Comparison of ENCODE assay signal across 11 cellular contexts in genomic region chr12:104733717-104734175, GRCh38.
DNase-seq lines count a peak whose midpoint lies in the region; ATAC-seq and TF ChIP-seq lines count a peak whose summit lies in the region.
"Had no signal": no experiment of that assay in that cellular context is flagged by ENCODE, and none has a peak within 500 bp of the region (broad histone marks: within the 10 kb centered on the region; RNA-seq: fewer than 3 reads in every experiment).

No MANE protein-coding gene starts in this region.

- no peak overlapping the region for H2AK9ac ChIP-seq in IMR-90 (replicated peaks; ENCODE audit: low read depth, low read length, poor library complexity)

- POLR2A ChIA-PET in IMR-90 (lab: Charles Lee; ENCODE audit: unreplicated experiment), result no interaction called here

- H4K20me1 ChIP-seq in IMR-90 (ENCODE audit: insufficient read depth, low read length), result no peaks in the 10 kb centered on the region
- no peaks in the 10 kb centered on the region for H4K20me1 ChIP-seq in osteoblast (ENCODE audit: insufficient read depth, low read length)

- H3K4me1 ChIP-seq in IMR-90 (ENCODE audit: control insufficient read depth, insufficient read depth, low read length) (no peaks in the 10 kb centered on the region; the same call in 1 of the 2 replicates), osteoblast (ENCODE audit: insufficient read depth, low read length) (peaks cover 10% of the 10 kb centered on the region), gastroesophageal sphincter (no peaks in the 10 kb centered on the region)

- H2AK5ac ChIP-seq in IMR-90 (ENCODE audit: low read depth, low read length), result no peak overlapping the region

- dilution Hi-C loops in IMR-90 (cut with HindIII; ENCODE audit: low sequenced_read_pairs, unreplicated experiment), result no loop called here

- in situ Hi-C loops in IMR-90 (cut with MboI; ENCODE audit: low sequenced_read_pairs), result no loop called here

- no peak for TF ChIP-seq EP300 in gastroesophageal sphincter (IDR thresholded peaks at IDR 0.05)

- no peak for ATAC-seq in IMR-90 (ENCODE audit: low read depth)
- ATAC-seq in gastroesophageal sphincter, result no peak
- ATAC-seq: sciatic nerve had no signal

- no peak overlapping the region for H3K4ac ChIP-seq in IMR-90 (ENCODE audit: low read depth, low read length)

- BruUV-seq in IMR-90 (replicated peaks; lab: Mats Ljungman, UMichigan), result no TSS peak

- H2AFZ ChIP-seq in IMR-90 (replicated peaks; ENCODE audit: low read length, poor library complexity) (no peak overlapping the region), osteoblast (ENCODE audit: low read length) (no peak overlapping the region)
- H2AFZ ChIP-seq: hepatocyte had no signal

- CTCF ChIA-PET in IMR-90 (lab: Yijun Ruan, JAX), result no interaction called here

- DNase-seq in activated CD4-positive, alpha-beta T cell treated with anti-CD3 and anti-CD28 coated beads for 48 hours, result peak; percentile 61
- no peak for DNase-seq in activated CD4-positive, alpha-beta T cell treated with anti-CD3 and anti-CD28 coated beads for 1 hour
- DNase-seq in IMR-90 (no peak), osteoblast (ENCODE audit: insufficient read length, low spot score, missing footprints) (no peak), C1 segment of cervical spinal cord (lab: John Stamatoyannopoulos, UW) (no peak), foreskin melanocyte (no peak)
- peak; percentile 16 for DNase-seq in activated T-helper 2 cell treated with anti-CD3 and anti-CD28 coated beads, Interferon-gamma antibody, Interleukin-2, Interleukin-4, amounts not matched to agents 10 μg/mL and 5 μg/mL and 100 μg/mL, durations not matched to agents 14 hours and 24 hours and 36 hours (ENCODE audit: low spot score)

- no peaks in the 10 kb centered on the region for H3K79me1 ChIP-seq in IMR-90 (ENCODE audit: low read depth in 1 of 2, low read length in 2 of 2)

- H3K9me3 ChIP-seq in IMR-90 (ENCODE audit: control insufficient read depth, insufficient read depth, low read length) (no peaks in the 10 kb centered on the region), osteoblast (ENCODE audit: low read depth, low read length) (no peaks in the 10 kb centered on the region), gastroesophageal sphincter (no peaks in the 10 kb centered on the region)

- TF ChIP-seq POLR2A in IMR-90 (IDR thresholded peaks at IDR 0.05; ENCODE audit: low read depth, low read length), result no peak
- TF ChIP-seq POLR2A in gastroesophageal sphincter (IDR thresholded peaks at IDR 0.05), result no peak

- no CpG with 5 or more reads among the region's 6 CpGs for WGBS in IMR-90 (ENCODE audit: extremely low coverage in 2 of 2, insufficient read length in 1 of 2), 2 experiments
- WGBS in gastroesophageal sphincter (ENCODE audit: low coverage in 1 of 2), 2 donors, result 89% methylated on average over 3 of the region's 6 CpGs; no CpG with 5 or more reads in 1 of the 2 donors

- H3K36me3 ChIP-seq in IMR-90 (ENCODE audit: control insufficient read depth, insufficient read depth, low read length) (no peaks in the 10 kb centered on the region), osteoblast (ENCODE audit: insufficient read depth, low read length) (no peaks in the 10 kb centered on the region), gastroesophageal sphincter (no peaks in the 10 kb centered on the region)

- no peaks in the 10 kb centered on the region for H3K27me3 Mint-ChIP-seq in activated T-helper 2 cell treated with anti-CD3 and anti-CD28 coated beads, Interferon-gamma antibody, Interleukin-2, Interleukin-4, amounts not matched to agents 10 μg/mL and 5 μg/mL and 100 μg/mL, durations not matched to agents 14 hours and 24 hours and 36 hours (ENCODE audit: low read depth)

- H3K9me3 Mint-ChIP-seq in activated T-helper 2 cell treated with anti-CD3 and anti-CD28 coated beads, Interferon-gamma antibody, Interleukin-2, Interleukin-4, amounts not matched to agents 10 μg/mL and 5 μg/mL and 100 μg/mL, durations not matched to agents 14 hours and 24 hours and 36 hours, result no peaks in the 10 kb centered on the region
- H3K9me3 Mint-ChIP-seq: CD8-positive, alpha-beta memory T cell had no signal

- no peak overlapping the region for H4K5ac ChIP-seq in IMR-90 (ENCODE audit: low read depth, low read length)

- H3K14ac ChIP-seq in IMR-90 (replicated peaks; ENCODE audit: low read depth, low read length), result no peak overlapping the region

- no peak overlapping the region for H2BK15ac ChIP-seq in IMR-90 (ENCODE audit: low read depth, low read length)

- no peak overlapping the region for H3K23ac ChIP-seq in IMR-90 (ENCODE audit: low read depth, low read length)

- no peak overlapping the region for H2BK20ac ChIP-seq in IMR-90 (ENCODE audit: low read depth, low read length)

- H3K4me2 ChIP-seq in IMR-90 (ENCODE audit: low read depth, low read length) (no peak overlapping the region), osteoblast (ENCODE audit: insufficient read depth, low read length) (no peak overlapping the region)
- H3K4me2 ChIP-seq: hepatocyte had no signal

- peaks cover 3% of the 10 kb centered on the region; the same call in 1 of the 2 replicates for H3K9me1 ChIP-seq in IMR-90 (ENCODE audit: insufficient read depth, low read length)

- H3K9ac ChIP-seq in IMR-90 (ENCODE audit: low read depth, low read length), result no peak overlapping the region

- no peak overlapping the region for H4K8ac ChIP-seq in IMR-90 (ENCODE audit: low read depth in 2 of 2, low read length in 2 of 2)

- H3K4me1 Mint-ChIP-seq in activated T-helper 2 cell treated with anti-CD3 and anti-CD28 coated beads, Interferon-gamma antibody, Interleukin-2, Interleukin-4, amounts not matched to agents 10 μg/mL and 5 μg/mL and 100 μg/mL, durations not matched to agents 14 hours and 24 hours and 36 hours (ENCODE audit: low read depth), result peaks cover 62% of the 10 kb centered on the region

- peaks cover 31% of the 10 kb centered on the region for H3K27me3 ChIP-seq in IMR-90 (ENCODE audit: control insufficient read depth, insufficient read depth, low read length)
- no peaks in the 10 kb centered on the region for H3K27me3 ChIP-seq in osteoblast (ENCODE audit: insufficient read depth, low read length)
- no peaks in the 10 kb centered on the region for H3K27me3 ChIP-seq in gastroesophageal sphincter
- H3K27me3 ChIP-seq: hepatocyte had no signal

- no peak overlapping the region for H2BK120ac ChIP-seq in IMR-90 (ENCODE audit: low read depth, low read length)

- H3K27ac ChIP-seq in IMR-90 (ENCODE audit: insufficient read depth, low read length) (no peak overlapping the region), osteoblast (ENCODE audit: low read depth, low read length) (no peak overlapping the region), gastroesophageal sphincter (no peak overlapping the region)
- H3K27ac ChIP-seq: hepatocyte had no signal

- H3K27ac Mint-ChIP-seq in activated T-helper 2 cell treated with anti-CD3 and anti-CD28 coated beads, Interferon-gamma antibody, Interleukin-2, Interleukin-4, amounts not matched to agents 10 μg/mL and 5 μg/mL and 100 μg/mL, durations not matched to agents 14 hours and 24 hours and 36 hours, result no peak overlapping the region

- H3K4me3 ChIP-seq in IMR-90 (ENCODE audit: insufficient read depth, low read depth, low read length), result no peak overlapping the region
- H3K4me3 ChIP-seq in osteoblast (ENCODE audit: insufficient read depth, low read length), result no peak overlapping the region
- H3K4me3 ChIP-seq in gastroesophageal sphincter, result no peak overlapping the region
- H3K4me3 ChIP-seq: hepatocyte had no signal

- intact Hi-C loops in IMR-90 (cut with micrococcal nuclease), result no loop called here
- intact Hi-C loops in activated T-helper 2 cell treated with anti-CD3 and anti-CD28 coated beads, Interferon-gamma antibody, Interleukin-2, Interleukin-4, amounts not matched to agents 10 μg/mL and 5 μg/mL and 100 μg/mL, durations not matched to agents 14 hours and 24 hours and 36 hours (cut with micrococcal nuclease), result loop anchor here (2.0 kb wide), 1 partner anchor 13 kb away; no protein-coding TSS in a partner anchor

- H3K36me3 Mint-ChIP-seq in activated T-helper 2 cell treated with anti-CD3 and anti-CD28 coated beads, Interferon-gamma antibody, Interleukin-2, Interleukin-4, amounts not matched to agents 10 μg/mL and 5 μg/mL and 100 μg/mL, durations not matched to agents 14 hours and 24 hours and 36 hours (ENCODE audit: low read depth), result peaks cover 2% of the 10 kb centered on the region

- no peak overlapping the region for H3K56ac ChIP-seq in IMR-90 (ENCODE audit: extremely low read depth, insufficient read depth, low read length)

- no peaks in the 10 kb centered on the region for H3K79me2 ChIP-seq in osteoblast (ENCODE audit: insufficient read depth, low read length)
- H3K79me2 ChIP-seq: hepatocyte had no signal

- H2BK5ac ChIP-seq in IMR-90 (ENCODE audit: low read depth, low read length, poor library complexity, severe bottlenecking), result no peak overlapping the region

- peak; percentile 18; the same call in 1 of the 2 replicates for TF ChIP-seq RAD21 in IMR-90 (IDR thresholded peaks at IDR 0.05; ENCODE audit: low read length)

- no peak overlapping the region for H3K4me3 Mint-ChIP-seq in activated T-helper 2 cell treated with anti-CD3 and anti-CD28 coated beads, Interferon-gamma antibody, Interleukin-2, Interleukin-4, amounts not matched to agents 10 μg/mL and 5 μg/mL and 100 μg/mL, durations not matched to agents 14 hours and 24 hours and 36 hours (ENCODE audit: low read depth)

- no peak overlapping the region for H4K91ac ChIP-seq in IMR-90 (ENCODE audit: insufficient read depth, low read depth, low read length)

- TF ChIP-seq CTCF in IMR-90 (conservative IDR thresholded peaks at IDR 0.05; ENCODE audit: low read depth, low read length), result peak; percentile 16; the same call in 1 of the 2 replicates
- peak; percentile 21 for TF ChIP-seq CTCF in osteoblast (IDR thresholded peaks at IDR 0.05; ENCODE audit: extremely low read depth, low read depth, low read length)
- TF ChIP-seq CTCF in gastroesophageal sphincter (IDR thresholded peaks at IDR 0.05), result no peak

- H3K18ac ChIP-seq in IMR-90 (ENCODE audit: low read depth, low read length), result no peak overlapping the region

TF ChIP-seq in IMR-90, 13 proteins besides CTCF, POLR2A, EP300 and RAD21:
- TF ChIP-seq MXI1 (IDR thresholded peaks at IDR 0.05; ENCODE audit: borderline replicate concordance, low read depth, low read length), result no peak
- TF ChIP-seq SMC3 (IDR thresholded peaks at IDR 0.05; ENCODE audit: low read depth, low read length), result peak; percentile 19; the same call in 1 of the 2 replicates
- TF ChIP-seq NFE2L2 (IDR thresholded peaks at IDR 0.05; ENCODE audit: low read depth, low read length), result no peak
- TF ChIP-seq RCOR1 (IDR thresholded peaks at IDR 0.05; ENCODE audit: insufficient replicate concordance, low read length), result no peak
TF ChIP-seq in IMR-90: peak in this region for 1.

Comparison
In these comparisons a context has a peak if more than half of its experiments do, and no peak if none do; other contexts are left out.
1. DNase-seq: peak in activated CD4-positive, alpha-beta T cell treated with anti-CD3 and anti-CD28 coated beads for 48 hours (single experiment) and activated T-helper 2 cell treated with anti-CD3 and anti-CD28 coated beads, Interferon-gamma antibody, Interleukin-2, Interleukin-4, amounts not matched to agents 10 μg/mL and 5 μg/mL and 100 μg/mL, durations not matched to agents 14 hours and 24 hours and 36 hours (single experiment); none in activated CD4-positive, alpha-beta T cell treated with anti-CD3 and anti-CD28 coated beads for 1 hour (single experiment), IMR-90 (single experiment), osteoblast (single experiment), C1 segment of cervical spinal cord (0 of 14) and foreskin melanocyte (single experiment).
2. CTCF ChIP-seq: peak in IMR-90 (single experiment) and osteoblast (single experiment); none in gastroesophageal sphincter (0 of 4).